Comparison of ENCODE assay signal across 1 cellular context in genomic region chr2:64296150-64296500, GRCh38.
TF ChIP-seq lines count a peak whose summit lies in the region.

No MANE protein-coding gene starts in this region.

TF ChIP-seq in WTC11, 78 proteins besides CTCF, POLR2A, EP300 and RAD21 (continued from another document and continues in another):
- TF ChIP-seq E2F1 (CRISPR knock-in tag; IDR thresholded peaks at IDR 0.05), result peak; percentile 83; the same call in 1 of the 2 replicates
- TF ChIP-seq CDX4 (CRISPR knock-in tag; IDR thresholded peaks at IDR 0.05; ENCODE audit: borderline replicate concordance), result no peak
- no peak for TF ChIP-seq OVOL2 (CRISPR knock-in tag; IDR thresholded peaks at IDR 0.05; ENCODE audit: borderline replicate concordance)
- TF ChIP-seq ZMAT4 (CRISPR knock-in tag; IDR thresholded peaks at IDR 0.05), result no peak
- TF ChIP-seq ATF6 (CRISPR knock-in tag; IDR thresholded peaks at IDR 0.05), result no peak
- TF ChIP-seq TP53 (CRISPR knock-in tag; IDR thresholded peaks at IDR 0.05), result no peak
- peak; percentile 92 for TF ChIP-seq ZNF219 (CRISPR knock-in tag; IDR thresholded peaks at IDR 0.05; ENCODE audit: borderline replicate concordance)
- 0 out of 2 replicates have a peak, but pooled peaks have one; percentile 60 for TF ChIP-seq ATF2 (CRISPR knock-in tag; IDR thresholded peaks at IDR 0.05; ENCODE audit: borderline replicate concordance, low read depth)
- peak; percentile 85; the same call in 1 of the 2 replicates for TF ChIP-seq SMAD3 (CRISPR knock-in tag; IDR thresholded peaks at IDR 0.05; ENCODE audit: borderline replicate concordance)
- TF ChIP-seq E2F5 (CRISPR knock-in tag; IDR thresholded peaks at IDR 0.05), result no peak
- no peak for TF ChIP-seq GRHL2 (CRISPR knock-in tag; IDR thresholded peaks at IDR 0.05; ENCODE audit: insufficient replicate concordance, severe bottlenecking)
- no peak for TF ChIP-seq ZNF671 (CRISPR knock-in tag; IDR thresholded peaks at IDR 0.05)
- 0 out of 2 replicates have a peak, but pooled peaks have one; percentile 70 for TF ChIP-seq ARID4B (CRISPR knock-in tag; IDR thresholded peaks at IDR 0.05; ENCODE audit: borderline replicate concordance)
- no peak for TF ChIP-seq ZNF121 (CRISPR knock-in tag; IDR thresholded peaks at IDR 0.05)
- TF ChIP-seq FOXP4 (CRISPR knock-in tag; IDR thresholded peaks at IDR 0.05), result peak; percentile 54; the same call in 1 of the 2 replicates
- 0 out of 2 replicates have a peak, but pooled peaks have one; percentile 35 for TF ChIP-seq PRDM15 (CRISPR knock-in tag; IDR thresholded peaks at IDR 0.05)
- TF ChIP-seq RELA (CRISPR knock-in tag; IDR thresholded peaks at IDR 0.05; ENCODE audit: borderline replicate concordance), result peak; percentile 68; the same call in 1 of the 2 replicates
- no peak for TF ChIP-seq ERG (CRISPR knock-in tag; IDR thresholded peaks at IDR 0.05)
- peak; percentile 68; the same call in 1 of the 2 replicates for TF ChIP-seq JUN (CRISPR knock-in tag; IDR thresholded peaks at IDR 0.05)
- peak; percentile 79; the same call in 1 of the 2 replicates for TF ChIP-seq ZNF532 (CRISPR knock-in tag; IDR thresholded peaks at IDR 0.05; ENCODE audit: borderline replicate concordance)
- TF ChIP-seq HMGXB4 (CRISPR knock-in tag; IDR thresholded peaks at IDR 0.05), result no peak
- TF ChIP-seq TEAD1 (CRISPR knock-in tag; IDR thresholded peaks at IDR 0.05), result 0 out of 2 replicates have a peak, but pooled peaks have one; percentile 66
